18 cellular contexts compared by ENCODE assay signal in the genomic region with DNA sequence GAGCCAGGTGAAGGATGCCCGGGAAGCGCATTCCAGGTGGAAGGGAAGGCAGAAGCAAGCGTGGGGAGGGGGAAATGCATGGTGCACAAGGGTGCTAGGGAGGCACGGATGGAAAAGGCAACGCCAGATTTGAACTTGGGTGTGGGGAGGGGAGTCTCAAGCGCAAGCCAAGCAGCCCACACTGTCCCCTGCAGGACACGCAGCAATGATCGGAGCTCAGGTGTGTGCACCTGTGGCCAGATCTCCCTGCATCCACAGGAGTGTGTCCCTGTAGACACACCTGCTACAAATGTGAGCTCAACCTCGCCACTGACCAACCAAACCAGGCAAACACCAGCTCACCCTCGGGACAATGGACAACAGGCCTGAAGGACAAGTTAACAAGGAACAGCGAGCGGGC.
"Had no signal": no experiment of that assay in that cellular context is flagged by ENCODE, and none has a peak within 500 bp of the region (broad histone marks: within the 10 kb centered on the region; RNA-seq: fewer than 3 reads in every experiment).

No MANE protein-coding gene starts in this region.

- H3K27ac Mint-ChIP-seq: naive thymus-derived CD8-positive, alpha-beta T cell had no signal

- H3K9me3 ChIP-seq: mucosa of descending colon, spleen, stomach, thoracic aorta, transverse colon had no signal

- H3K27me3 ChIP-seq: spleen, stomach, transverse colon had no signal

- H3K27ac ChIP-seq: spleen, stomach, thoracic aorta, transverse colon had no signal

- DNase-seq: cerebellar nuclear complex; dermis blood vessel endothelial cell; foreskin melanocyte; head of caudate nucleus; hippocampal formation; mucosa of descending colon; naive thymus-derived CD8-positive, alpha-beta T cell; posterior cingulate gyrus; spleen; stimulated activated CD4-positive, alpha-beta T cell treated with anti-CD3 and anti-CD28 coated beads, Interleukin-15, amount 100 ng/mL, for 24 hours; stimulated activated CD4-positive, alpha-beta T cell treated with anti-CD3 and anti-CD28 coated beads, Interleukin-1b, Interleukin-23, amount 100 ng/mL, for 48 hours; stimulated activated CD4-positive, alpha-beta T cell treated with anti-CD3 and anti-CD28 coated beads, Interleukin-4, amount 100 ng/mL, for 24 hours; stimulated activated naive CD4-positive, alpha-beta T cell; stomach; substantia nigra; transverse colon had no signal

- H3K4me3 Mint-ChIP-seq: naive thymus-derived CD8-positive, alpha-beta T cell had no signal

- H3K4me1 ChIP-seq: transverse colon had no signal

- H3K9me3 Mint-ChIP-seq: naive thymus-derived CD8-positive, alpha-beta T cell had no signal

- H3K36me3 ChIP-seq: thoracic aorta, transverse colon had no signal

- H3K27me3 Mint-ChIP-seq: naive thymus-derived CD8-positive, alpha-beta T cell had no signal

- H3K4me3 ChIP-seq: mucosa of descending colon, spleen, stomach, thoracic aorta, transverse colon had no signal

- ATAC-seq: mucosa of descending colon; naive thymus-derived CD8-positive, alpha-beta T cell; sciatic nerve had no signal
